ENCODE assay signal across 8 cellular contexts in genomic region chr22:24106385-24107381, GRCh38.
DNase-seq lines count a peak whose midpoint lies in the region; ATAC-seq, FAIRE-seq and TF ChIP-seq lines count a peak whose summit lies in the region.

No MANE protein-coding gene starts in this region.

- DNase-seq in GM06990 (ENCODE audit: extremely low read depth, insufficient read length), result peak; percentile 32
- no peak for DNase-seq in RWPE1 (ENCODE audit: low spot score)
- peak; percentile 41 for DNase-seq in GM12878 (ENCODE audit: low read depth, low spot score)
- DNase-seq in nephron progenitor cell, result no peak
- DNase-seq in Caco-2, result no peak

- H3K79me2 ChIP-seq in GM12878 (ENCODE audit: control insufficient read depth, insufficient read depth, low read length), result no peaks in the 10 kb centered on the region

- H3K36me3 ChIP-seq in GM06990 (ENCODE audit: control insufficient read depth, insufficient read depth, low read length), result peaks cover 11% of the 10 kb centered on the region
- peaks cover 2 to 11% of the 10 kb centered on the region in 2 experiments; a peak in 2 of 4 replicates for H3K36me3 ChIP-seq in GM12878 (ENCODE audit: control insufficient read depth in 2 of 2, insufficient read depth in 2 of 2, low read length in 1 of 2)
- H3K36me3 ChIP-seq in Caco-2 (ENCODE audit: control insufficient read depth, insufficient read depth, low read length), result no peaks in the 10 kb centered on the region

- FAIRE-seq in GM12878 (lab: Jason Lieb, UNC), result peak; percentile 84

- H3K9ac ChIP-seq in GM12878 (ENCODE audit: control insufficient read depth, insufficient read depth, low read length), result no peak overlapping the region

- H3K4me1 Mint-ChIP-seq in nephron progenitor cell (peaks cover 17% of the 10 kb centered on the region), Caco-2 (ENCODE audit: low read depth, unreplicated experiment) (no peaks in the 10 kb centered on the region)

- H3K4me3 ChIP-seq in GM06990 (replicated peaks; ENCODE audit: low read depth, low read length), result no peak overlapping the region
- no peak overlapping the region for H3K4me3 ChIP-seq in GM12878
- no peak overlapping the region for H3K4me3 ChIP-seq in Caco-2 (ENCODE audit: low read depth, low read length)

- CTCF ChIA-PET in RWPE1 (lab: Yijun Ruan, JAX), result interaction anchor here (0.6 to 1.1 kb wide), 3 partner anchors 30 to 122 kb away, joined by 3 read pairs; no protein-coding TSS in a partner anchor
- CTCF ChIA-PET in GM12878 (lab: Yijun Ruan, JAX), result interaction anchor here (0.5 to 2.4 kb wide), 8 partner anchors 33 to 125 kb away, joined by 3 to 16 read pairs (median 4); no protein-coding TSS in a partner anchor
- CTCF ChIA-PET in Caco-2 (lab: Charles Lee), result no interaction called here

- TF ChIP-seq POLR2A in GM12878 (IDR thresholded peaks at IDR 0.05; ENCODE audit: low read depth, low read length), result no peak

- H4K20me1 ChIP-seq in GM12878 (ENCODE audit: control insufficient read depth, insufficient read depth), result no peaks in the 10 kb centered on the region

- WGBS in GM12878 (ENCODE audit: insufficient coverage, insufficient replicate concordance, low lambda C conversion rate, missing lambda C conversion rate), result 18% methylated on average over 3 of the region's 3 CpGs

- no peak overlapping the region for H3K4me3 Mint-ChIP-seq in nephron progenitor cell
- H3K4me3 Mint-ChIP-seq in Caco-2 (ENCODE audit: unreplicated experiment), result no peak overlapping the region

- H3K9me3 ChIP-seq in GM12878 (replicated peaks; ENCODE audit: control insufficient read depth, insufficient read depth, low read length) (no peaks in the 10 kb centered on the region), Caco-2 (no peaks in the 10 kb centered on the region)

- POLR2A ChIA-PET in RWPE1 (lab: Yijun Ruan, JAX; ENCODE audit: low non-redundant PET) (no interaction called here), GM12878 (lab: Charles Lee) (no interaction called here), Caco-2 (lab: Charles Lee) (no interaction called here)

- H3K36me3 Mint-ChIP-seq in nephron progenitor cell (ENCODE audit: low read depth) (peaks cover 45% of the 10 kb centered on the region), Caco-2 (ENCODE audit: insufficient read depth, unreplicated experiment) (peaks cover 17% of the 10 kb centered on the region)

- H2AFZ ChIP-seq in GM12878 (ENCODE audit: control insufficient read depth, low read depth, low read length), result no peak overlapping the region

- peak overlapping the region; percentile 0; the same call in 1 of the 2 replicates for H3K4me2 ChIP-seq in GM12878 (ENCODE audit: control insufficient read depth, insufficient read depth)

- H3K9me3 Mint-ChIP-seq in nephron progenitor cell (peaks cover 15% of the 10 kb centered on the region), Caco-2 (ENCODE audit: unreplicated experiment) (peaks cover 2% of the 10 kb centered on the region)

- intact Hi-C loops in GM12878 (cut with micrococcal nuclease; ENCODE audit: unreplicated experiment), result loop anchor here (5.0 kb wide), 1 partner anchor 71 kb away; no protein-coding TSS in a partner anchor
- intact Hi-C loops in Caco-2 (cut with micrococcal nuclease; ENCODE audit: unreplicated experiment), result no loop called here

- no peaks in the 10 kb centered on the region for H3K27me3 ChIP-seq in GM06990 (replicated peaks; ENCODE audit: control insufficient read depth, insufficient read depth, low read length)
- H3K27me3 ChIP-seq in GM12878 (replicated peaks in 1 of 2; ENCODE audit: control insufficient read depth in 2 of 2, insufficient read depth in 2 of 2, low read length in 1 of 2), result no peaks in the 10 kb centered on the region
- H3K27me3 ChIP-seq in Caco-2 (replicated peaks; ENCODE audit: control insufficient read depth, insufficient read depth, low read length), result no peaks in the 10 kb centered on the region

- in situ Hi-C loops in GM12878 (cut with MboI), result no loop called here

- TF ChIP-seq CTCF in GM06990 (IDR thresholded peaks at IDR 0.05; ENCODE audit: insufficient read depth, low read length, poor library complexity, severe bottlenecking) (peak; percentile 38), RWPE1 (conservative IDR thresholded peaks at IDR 0.05; ENCODE audit: low read depth) (no peak), GM12878 (IDR thresholded peaks at IDR 0.05 in 2 of 3, conservative IDR thresholded peaks at IDR 0.05 in 1 of 3; ENCODE audit: control insufficient read depth in 2 of 3, extremely low read depth in 1 of 3, insufficient read depth in 1 of 3, low read depth in 3 of 3, low read length in 3 of 3) (peak; percentile 18 to 39 (median 37); a peak in 4 of 6 replicates), nephron progenitor cell (IDR thresholded peaks at IDR 0.05) (no peak), Caco-2 (IDR thresholded peaks at IDR 0.05; ENCODE audit: insufficient read depth in 1 of 2, low read depth in 1 of 2, low read length in 1 of 2, severe bottlenecking in 1 of 2, unreplicated experiment in 1 of 2) (no peak)

- BruUV-seq in GM12878 (replicated peaks; lab: Mats Ljungman, UMichigan) (no TSS peak), Caco-2 (replicated peaks; lab: Mats Ljungman, UMichigan) (no TSS peak)

- SMC1A ChIA-PET in GM12878 (lab: Charles Lee; ENCODE audit: uncharacterized antibody, unreplicated experiment), result interaction anchor here (0.9 to 2.0 kb wide), 4 partner anchors 10 to 68 kb away, joined by 3 to 11 read pairs (median 6); no protein-coding TSS in a partner anchor

- H3K27me3 Mint-ChIP-seq in nephron progenitor cell (ENCODE audit: low read depth, poor library complexity) (peaks cover 3% of the 10 kb centered on the region), Caco-2 (ENCODE audit: insufficient read depth, unreplicated experiment) (no peaks in the 10 kb centered on the region)

- peak; percentile 90 for ATAC-seq in GM12878
- ATAC-seq in HG03342 (IDR thresholded peaks at IDR 0.05; ENCODE audit: unreplicated experiment), result no peak
- no peak for ATAC-seq in HG02852 (IDR thresholded peaks at IDR 0.05; ENCODE audit: unreplicated experiment)
- ATAC-seq in HG03460 (IDR thresholded peaks at IDR 0.05; ENCODE audit: unreplicated experiment), result no peak

- H3K27ac ChIP-seq in RWPE1 (peak overlapping the region; percentile 75), GM12878 (ENCODE audit: control insufficient read depth, insufficient read depth) (no peak overlapping the region; the same call in 1 of the 2 replicates)

- H3K4me1 ChIP-seq in GM12878 (ENCODE audit: control insufficient read depth, insufficient read depth, low read length) (peaks cover 18% of the 10 kb centered on the region), Caco-2 (no peaks in the 10 kb centered on the region)

- H3K27ac Mint-ChIP-seq in nephron progenitor cell, result peak overlapping the region; percentile 45
- H3K27ac Mint-ChIP-seq in Caco-2 (ENCODE audit: unreplicated experiment), result no peak overlapping the region

- RAD21 ChIA-PET in GM12878 (lab: Charles Lee; ENCODE audit: unreplicated experiment), result interaction anchor here (0.9 to 3.5 kb wide), 4 partner anchors 49 to 141 kb away, joined by 3 to 17 read pairs (median 4); no protein-coding TSS in a partner anchor

- TF ChIP-seq RAD21 in GM12878 (IDR thresholded peaks at IDR 0.05; ENCODE audit: insufficient read depth, low read depth, low read length), result peak; percentile 41

- no peak for TF ChIP-seq EP300 in GM12878 (IDR thresholded peaks at IDR 0.05; ENCODE audit: borderline replicate concordance in 1 of 2, control insufficient read depth in 1 of 2, low read depth in 2 of 2, low read length in 2 of 2)

TF ChIP-seq in GM12878, 131 proteins besides CTCF, POLR2A, EP300 and RAD21:
- TF ChIP-seq JUNB (IDR thresholded peaks at IDR 0.05), result peak; percentile 81
- TF ChIP-seq NR2F1 (conservative IDR thresholded peaks at IDR 0.05), result 0 out of 2 replicates have a peak, but pooled peaks have one; percentile 14
- peak; percentile 48; the same call in 1 of the 2 replicates for TF ChIP-seq SMC3 (IDR thresholded peaks at IDR 0.05; ENCODE audit: borderline replicate concordance, low read length)
- TF ChIP-seq POLR2AphosphoS2 (IDR thresholded peaks at IDR 0.05; ENCODE audit: low read depth, low read length), result no peak
- peak; percentile 73 for TF ChIP-seq IRF4 (IDR thresholded peaks at IDR 0.05; ENCODE audit: low read depth, low read length)
- no peak for TF ChIP-seq RB1 (IDR thresholded peaks at IDR 0.05; ENCODE audit: borderline replicate concordance)

Comparison
In these comparisons a context has a peak if more than half of its experiments do, and no peak if none do; other contexts are left out.
1. DNase-seq: peak in GM06990 (single experiment) and GM12878 (single experiment); none in RWPE1 (single experiment), nephron progenitor cell (single experiment) and Caco-2 (0 of 2).
2. CTCF ChIP-seq: peak in GM06990 (single experiment) and GM12878 (3 of 3); none in RWPE1 (single experiment), nephron progenitor cell (single experiment) and Caco-2 (0 of 2).